In the genomic region with DNA sequence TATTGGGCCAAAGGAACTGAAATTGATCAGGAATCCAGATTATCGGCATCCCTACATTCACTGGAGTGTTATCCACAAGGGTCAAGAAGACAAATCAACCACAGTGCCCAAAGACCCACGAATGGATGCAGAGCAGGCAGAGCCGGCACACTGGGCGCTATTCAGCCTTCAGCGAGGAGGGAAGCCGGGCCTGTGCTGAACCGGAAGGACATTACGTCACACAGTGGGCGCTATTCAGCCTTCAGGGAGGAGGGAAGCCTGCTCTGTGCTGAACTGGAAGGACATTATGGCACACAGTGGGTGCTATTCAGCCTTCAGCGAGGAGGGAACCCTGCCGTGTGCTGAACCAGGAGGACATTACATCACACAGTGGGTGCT, we compare ENCODE assay signal across 18 cellular contexts.
DNase-seq lines count a peak whose midpoint lies in the region; ATAC-seq, FAIRE-seq and TF ChIP-seq lines count a peak whose summit lies in the region.
"Had no signal": no experiment of that assay in that cellular context is flagged by ENCODE, and none has a peak within 500 bp of the region (broad histone marks: within the 10 kb centered on the region; RNA-seq: fewer than 3 reads in every experiment).

No MANE protein-coding gene starts in this region.

- CTCF ChIA-PET in H1 (lab: Charles Lee; ENCODE audit: partially characterized antibody) = no interaction called here

- no peaks in the 10 kb centered on the region for H3K23me2 ChIP-seq in H1 (ENCODE audit: low read depth, low read length)

- H3K14ac ChIP-seq in H1 (ENCODE audit: insufficient read length) = no peak overlapping the region

- H3K4me3 ChIP-seq in adrenal gland (no peak overlapping the region), H1 (ENCODE audit: extremely low read depth in 1 of 4, insufficient read depth in 2 of 4, low read depth in 3 of 4, low read length in 4 of 4) (no peak overlapping the region), tibial nerve (no peak overlapping the region)

- WGBS in adrenal gland, 4 donors = 86 to 92% (median 87%) methylated on average over 9 to 11 of the region's 11 CpGs
- 86% methylated on average over 11 of the region's 11 CpGs; no CpG with 5 or more reads in 1 of the 2 experiments for WGBS in H1 (ENCODE audit: extremely low coverage in 1 of 2, insufficient coverage in 1 of 2, insufficient read length in 1 of 2, insufficient replicate concordance in 2 of 2, low coverage in 1 of 2, low lambda C conversion rate in 2 of 2, missing lambda C conversion rate in 1 of 2), 2 experiments
- WGBS in tibial nerve, 2 donors = 77 to 87% methylated on average over 11 of the region's 11 CpGs

- intact Hi-C loops in adrenal gland (cut with DNase I) = no loop called here

- peaks cover 7% of the 10 kb centered on the region for H3K4me1 Mint-ChIP-seq in neural crest cell
- peaks cover 2% of the 10 kb centered on the region for H3K4me1 Mint-ChIP-seq in activated naive CD8-positive, alpha-beta T cell treated with anti-CD3 and anti-CD28 coated beads, Interleukin-2, amount 50 U/mL, for 24 hours
- H3K4me1 Mint-ChIP-seq: activated CD4-positive, alpha-beta T cell treated with anti-CD3 and anti-CD28 coated beads for 36 hours; activated T-helper 17 cell treated with anti-CD3 and anti-CD28 coated beads, Interleukin-2, amount 50 U/mL, for 72 hours had no signal

- no peaks in the 10 kb centered on the region for H3K79me1 ChIP-seq in H1 (ENCODE audit: low read depth, low read length)

- no peak for ATAC-seq in activated naive CD8-positive, alpha-beta T cell treated with anti-CD3 and anti-CD28 coated beads, Interleukin-2, amount 50 U/mL, for 24 hours
- ATAC-seq: activated CD4-positive, alpha-beta T cell treated with anti-CD3 and anti-CD28 coated beads for 36 hours; activated T-helper 17 cell treated with anti-CD3 and anti-CD28 coated beads, Interleukin-2, amount 50 U/mL, for 72 hours; SK-N-SH treated with all-trans-retinoic acid at 6 μM for 48 hours had no signal

- H3K79me2 ChIP-seq in H1 (ENCODE audit: control insufficient read depth in 1 of 2, insufficient read depth in 2 of 2, low read length in 2 of 2) = no peaks in the 10 kb centered on the region
- H3K79me2 ChIP-seq: parathyroid adenoma had no signal

- peak overlapping the region; percentile 13; the same call in 1 of the 2 replicates for H3K18ac ChIP-seq in H1 (ENCODE audit: extremely low read depth, low read length)

- TF ChIP-seq POLR2A in adrenal gland (IDR thresholded peaks at IDR 0.05) (no peak), H1 (IDR thresholded peaks at IDR 0.05; ENCODE audit: control extremely low read depth in 1 of 2, low read depth in 2 of 2, low read length in 2 of 2) (no peak), tibial nerve (IDR thresholded peaks at IDR 0.05) (no peak)

- TF ChIP-seq RAD21 in H1 (IDR thresholded peaks at IDR 0.05 in 1 of 2, conservative IDR thresholded peaks at IDR 0.05 in 1 of 2; ENCODE audit: low read depth in 2 of 2, low read length in 2 of 2) = no peak

- peak overlapping the region; percentile 77; the same call in 1 of the 2 replicates for H2AFZ ChIP-seq in H1 (ENCODE audit: low read length)
- H2AFZ ChIP-seq: parathyroid adenoma had no signal

- no peak overlapping the region for H3K9ac ChIP-seq in H1 (replicated peaks in 1 of 4; ENCODE audit: extremely low read depth in 1 of 4, low read depth in 3 of 4, low read length in 3 of 4)
- H3K9ac ChIP-seq: parathyroid adenoma had no signal

- no peak overlapping the region for H4K8ac ChIP-seq in H1 (ENCODE audit: extremely low read depth, insufficient read depth, low read length)

- H3K9me3 ChIP-seq in adrenal gland (replicated peaks in 1 of 3) (no peaks in the 10 kb centered on the region), H1 (ENCODE audit: insufficient read depth in 2 of 2, low read depth in 1 of 2, low read length in 1 of 2) (no peaks in the 10 kb centered on the region), tibial nerve (no peaks in the 10 kb centered on the region)

- H3K23ac ChIP-seq in H1 (ENCODE audit: insufficient read length) = no peak overlapping the region

- H3K36me3 ChIP-seq in adrenal gland (replicated peaks in 1 of 2) = peaks cover 0 to 13% of the 10 kb centered on the region in 2 donors
- no peaks in the 10 kb centered on the region for H3K36me3 ChIP-seq in H1 (ENCODE audit: control insufficient read depth in 2 of 4, insufficient read depth in 4 of 4, low read length in 3 of 4)
- peaks cover 0 to 29% (median 0%) of the 10 kb centered on the region in 3 donors for H3K36me3 ChIP-seq in tibial nerve

- H3K36me3 Mint-ChIP-seq in neural crest cell (ENCODE audit: low read depth) = peaks cover 3% of the 10 kb centered on the region
- no peaks in the 10 kb centered on the region for H3K36me3 Mint-ChIP-seq in activated naive CD8-positive, alpha-beta T cell treated with anti-CD3 and anti-CD28 coated beads, Interleukin-2, amount 50 U/mL, for 24 hours (ENCODE audit: low read depth)

- H2BK120ac ChIP-seq in H1 (replicated peaks; ENCODE audit: low read depth, low read length) = peak overlapping the region; percentile 38

- peak overlapping the region; percentile 55; the same call in 1 of the 2 replicates for H2BK20ac ChIP-seq in H1 (ENCODE audit: low read length)

- peak overlapping the region; percentile 87 for H2BK5ac ChIP-seq in H1 (ENCODE audit: low read depth, low read length)

- H4K5ac ChIP-seq in H1 (ENCODE audit: insufficient read length, low read depth, low read length) = no peak overlapping the region

- H3K27me3 Mint-ChIP-seq in neural crest cell (ENCODE audit: low read depth) = no peaks in the 10 kb centered on the region
- no peaks in the 10 kb centered on the region for H3K27me3 Mint-ChIP-seq in activated naive CD8-positive, alpha-beta T cell treated with anti-CD3 and anti-CD28 coated beads, Interleukin-2, amount 50 U/mL, for 24 hours
- H3K27me3 Mint-ChIP-seq: activated CD4-positive, alpha-beta T cell treated with anti-CD3 and anti-CD28 coated beads for 36 hours; activated T-helper 17 cell treated with anti-CD3 and anti-CD28 coated beads, Interleukin-2, amount 50 U/mL, for 72 hours had no signal

- TF ChIP-seq CTCF in adrenal gland (IDR thresholded peaks at IDR 0.05) (no peak), H1 (IDR thresholded peaks at IDR 0.05; ENCODE audit: control extremely low read depth in 1 of 3, insufficient read depth in 1 of 3, low read depth in 1 of 3, low read length in 3 of 3) (no peak), neural crest cell (conservative IDR thresholded peaks at IDR 0.05) (no peak), tibial nerve (IDR thresholded peaks at IDR 0.05) (no peak)

- TF ChIP-seq EP300 in H1 (IDR thresholded peaks at IDR 0.05; ENCODE audit: borderline replicate concordance in 1 of 2, low read depth in 2 of 2, low read length in 2 of 2) = no peak
- TF ChIP-seq EP300 in tibial nerve (IDR thresholded peaks at IDR 0.05) = no peak

- H2AK5ac ChIP-seq in H1 (ENCODE audit: low read depth, low read length) = peak overlapping the region; percentile 43; the same call in 1 of the 2 replicates

- no peak overlapping the region for H3K56ac ChIP-seq in H1 (replicated peaks; ENCODE audit: insufficient read length, low read depth, low read length)

- H4K20me1 ChIP-seq in H1 (replicated peaks in 1 of 2; ENCODE audit: control insufficient read depth in 1 of 2, insufficient read depth in 2 of 2, low read length in 2 of 2) = peaks cover 2 to 4% of the 10 kb centered on the region in 2 experiments

- peak overlapping the region; percentile 90 for H4K91ac ChIP-seq in H1 (replicated peaks; ENCODE audit: insufficient read length, low read length)

- H3K4me1 ChIP-seq in adrenal gland (replicated peaks in 1 of 2) = peaks cover 0 to 6% of the 10 kb centered on the region in 2 donors
- peaks cover 0 to 11% (median 6%) of the 10 kb centered on the region in 4 experiments; a peak in 6 of 7 replicates for H3K4me1 ChIP-seq in H1 (replicated peaks in 1 of 4; ENCODE audit: control insufficient read depth in 3 of 4, insufficient read depth in 4 of 4, low read length in 3 of 4)
- H3K4me1 ChIP-seq in tibial nerve = peaks cover 0 to 35% (median 12%) of the 10 kb centered on the region in 4 donors

- DNase-seq in adrenal gland (no peak), H1 (ENCODE audit: low read depth in 1 of 2, low spot score in 2 of 2) (no peak), neural crest cell (ENCODE audit: low read depth, low spot score) (no peak), tibial nerve (ENCODE audit: low spot score in 2 of 2) (no peak), activated gamma-delta T cell (lab: John Stamatoyannopoulos, UW) (no peak), ureter (ENCODE audit: low spot score) (no peak)
- no peak for DNase-seq in activated naive CD8-positive, alpha-beta T cell treated with anti-CD3 and anti-CD28 coated beads, Interleukin-2, amount 50 U/mL, for 24 hours
- DNase-seq: activated CD4-positive, alpha-beta T cell treated with anti-CD3 and anti-CD28 coated beads for 36 hours; central memory CD4-positive, alpha-beta T cell; effector CD8-positive, alpha-beta T cell; MM.1S; NCI-H187 treated with DMSO at 0.1 percent for 48 hours; small intestine; stimulated activated CD4-positive, alpha-beta T cell treated with anti-CD3 and anti-CD28 coated beads, Interleukin-4, amount 100 ng/mL, for 24 hours had no signal

- H3K4me3 Mint-ChIP-seq in neural crest cell = no peak overlapping the region
- no peak overlapping the region for H3K4me3 Mint-ChIP-seq in activated naive CD8-positive, alpha-beta T cell treated with anti-CD3 and anti-CD28 coated beads, Interleukin-2, amount 50 U/mL, for 24 hours
- H3K4me3 Mint-ChIP-seq: activated CD4-positive, alpha-beta T cell treated with anti-CD3 and anti-CD28 coated beads for 36 hours; activated T-helper 17 cell treated with anti-CD3 and anti-CD28 coated beads, Interleukin-2, amount 50 U/mL, for 72 hours had no signal

- H2BK12ac ChIP-seq in H1 (ENCODE audit: low read depth, low read length) = peak overlapping the region; percentile 97; the same call in 1 of the 2 replicates

- H3K27me3 ChIP-seq in adrenal gland (no peaks in the 10 kb centered on the region), H1 (replicated peaks in 1 of 4; ENCODE audit: control insufficient read depth in 3 of 4, extremely low read depth in 1 of 4, insufficient read depth in 3 of 4, low read length in 3 of 4) (no peaks in the 10 kb centered on the region), tibial nerve (no peaks in the 10 kb centered on the region)

- H3K27ac Mint-ChIP-seq in neural crest cell (ENCODE audit: unreplicated experiment) = peak overlapping the region; percentile 83
- H3K27ac Mint-ChIP-seq in activated naive CD8-positive, alpha-beta T cell treated with anti-CD3 and anti-CD28 coated beads, Interleukin-2, amount 50 U/mL, for 24 hours = no peak overlapping the region
- H3K27ac Mint-ChIP-seq: activated CD4-positive, alpha-beta T cell treated with anti-CD3 and anti-CD28 coated beads for 36 hours; activated T-helper 17 cell treated with anti-CD3 and anti-CD28 coated beads, Interleukin-2, amount 50 U/mL, for 72 hours had no signal

- POLR2A ChIA-PET in H1 (lab: Charles Lee; ENCODE audit: partially characterized antibody) = no interaction called here

- peak overlapping the region in 4 of 5 donors; percentile 54 to 89 (median 64) for H3K27ac ChIP-seq in adrenal gland
- H3K27ac ChIP-seq in H1 (ENCODE audit: low read depth, low read length) = no peak overlapping the region
- H3K27ac ChIP-seq in tibial nerve = peak overlapping the region; percentile 65 to 94 (median 78)
- H3K27ac ChIP-seq: parathyroid adenoma had no signal

- H2BK15ac ChIP-seq in H1 (ENCODE audit: low read length) = peak overlapping the region; percentile 32; the same call in 1 of the 2 replicates

- H3K4ac ChIP-seq in H1 (replicated peaks; ENCODE audit: insufficient read length, low read depth, low read length) = peak overlapping the region; percentile 92

- FAIRE-seq in H1 (lab: Jason Lieb, UNC) = no peak
- FAIRE-seq: RCC 7860, small intestine had no signal

- no peak overlapping the region for H3K4me2 ChIP-seq in H1 (ENCODE audit: insufficient read depth in 1 of 2, low read depth in 2 of 2, low read length in 2 of 2)

- peaks cover 2% of the 10 kb centered on the region for H3K9me3 Mint-ChIP-seq in neural crest cell
- no peaks in the 10 kb centered on the region for H3K9me3 Mint-ChIP-seq in activated naive CD8-positive, alpha-beta T cell treated with anti-CD3 and anti-CD28 coated beads, Interleukin-2, amount 50 U/mL, for 24 hours
- H3K9me3 Mint-ChIP-seq: activated T-helper 17 cell treated with anti-CD3 and anti-CD28 coated beads, Interleukin-2, amount 50 U/mL, for 72 hours had no signal
